Comparison of ENCODE assay signal across 8 cellular contexts in genomic region chr15:69298697-69299441, GRCh38. TPM values are rescaled to one million over a fixed set of nuclear protein-coding genes. Genes with fewer than 3 reads are reported as not detected.
A peak's percentile ranks its signal among the peaks of the same experiment; 100 is the strongest.
DNase-seq lines count a peak whose midpoint lies in the region; ATAC-seq and TF ChIP-seq lines count a peak whose summit lies in the region.

TSS of gene PAQR5 (plus strand) at chr15:69298912. CDS start at chr15:69360081, 61,169 bp downstream.

- H3K4me3 ChIP-seq in AG04450 (ENCODE audit: low read depth, low read length) (peak within 1 kb of the TSS; percentile 60), HCT116 (replicated peaks in 1 of 2; ENCODE audit: low read depth in 1 of 2, low read length in 2 of 2) (peak within 1 kb of the TSS; percentile 52 to 72), fibroblast of mammary gland (ENCODE audit: control insufficient read depth, low read depth, low read length) (peak within 1 kb of the TSS; percentile 43), neural progenitor cell (peak within 1 kb of the TSS; percentile 54)

- RAD21 ChIA-PET in HCT116 (lab: Charles Lee; ENCODE audit: low non-redundant PET in 1 of 2, low total read pairs in 2 of 2, uncharacterized antibody in 2 of 2, unreplicated experiment in 2 of 2), result no interaction called here

- H3K27me3 Mint-ChIP-seq in T-helper 17 cell (peaks cover 86% of the 10 kb centered on the region), neural progenitor cell (ENCODE audit: insufficient read depth, low read depth) (peaks cover 39% of the 10 kb centered on the region)

- intact Hi-C loops in HCT116 (cut with micrococcal nuclease), result loop anchor here (5.0 kb wide), 1 partner anchor 93 kb away; no protein-coding TSS in a partner anchor

- H3F3A ChIP-seq in neural progenitor cell (ENCODE audit: low read depth), result peaks cover 4% of the 10 kb centered on the region

- H3K4me2 ChIP-seq in HCT116 (ENCODE audit: low read length) (peak within 1 kb of the TSS; percentile 92), neural progenitor cell (peak within 1 kb of the TSS; percentile 87)

- H3K36me3 ChIP-seq in HCT116 (ENCODE audit: control insufficient read depth in 1 of 2, insufficient read depth in 2 of 2, low read length in 2 of 2) (no peaks in the 10 kb centered on the region), neural progenitor cell (no peaks in the 10 kb centered on the region)

- H3K27ac Mint-ChIP-seq in T-helper 17 cell (no peak within 1 kb of the TSS), neural progenitor cell (no peak within 1 kb of the TSS)

- H3K4me1 ChIP-seq in HCT116 (ENCODE audit: control insufficient read depth in 1 of 2, insufficient read depth in 2 of 2, low read length in 2 of 2), result peaks cover 20 to 40% of the 10 kb centered on the region in 2 experiments; a peak in 3 of 4 replicates
- peaks cover 12% of the 10 kb centered on the region for H3K4me1 ChIP-seq in neural progenitor cell

- peaks cover 5% of the 10 kb centered on the region for H3K36me3 Mint-ChIP-seq in T-helper 17 cell (ENCODE audit: low read depth)
- H3K36me3 Mint-ChIP-seq in neural progenitor cell, result no peaks in the 10 kb centered on the region

- peaks cover 2% of the 10 kb centered on the region for H3K27me3 ChIP-seq in AG04450 (ENCODE audit: control insufficient read depth, insufficient read depth, low read length)
- H3K27me3 ChIP-seq in HCT116 (ENCODE audit: insufficient read depth, low read length), result no peaks in the 10 kb centered on the region
- peaks cover 73% of the 10 kb centered on the region for H3K27me3 ChIP-seq in neural progenitor cell

- H3K27ac ChIP-seq in AG04450 (ENCODE audit: low read depth, low read length) (no peak within 1 kb of the TSS), HCT116 (ENCODE audit: low read depth, low read length) (peak within 1 kb of the TSS; percentile 50; the same call in 1 of the 2 replicates), neural progenitor cell (no peak within 1 kb of the TSS)

- TF ChIP-seq CTCF in AG04450 (IDR thresholded peaks at IDR 0.05; ENCODE audit: low read depth, low read length) (no peak), HCT116 (IDR thresholded peaks at IDR 0.05 in 2 of 3, conservative IDR thresholded peaks at IDR 0.05 in 1 of 3; ENCODE audit: borderline replicate concordance in 1 of 3, insufficient read depth in 1 of 3, low read depth in 2 of 3, low read length in 2 of 3) (no peak), fibroblast of mammary gland (conservative IDR thresholded peaks at IDR 0.05; ENCODE audit: control insufficient read depth, insufficient read depth, low read depth, low read length) (no peak), neural progenitor cell (IDR thresholded peaks at IDR 0.05) (no peak)

- CTCF ChIA-PET in AG04450 (lab: Charles Lee) (no interaction called here), HCT116 (lab: Charles Lee) (interaction anchor here (1.0 kb wide), 1 partner anchor 95 kb away, joined by 3 read pairs; no protein-coding TSS in a partner anchor)

- H3K9ac ChIP-seq in HCT116 (ENCODE audit: low read length) (peak within 1 kb of the TSS; percentile 70), neural progenitor cell (no peak within 1 kb of the TSS)

- ATAC-seq in HCT116, result peak; percentile 95
- peak; percentile 44 for ATAC-seq in T-helper 17 cell
- no peak for ATAC-seq in GM21360 (IDR thresholded peaks at IDR 0.05; ENCODE audit: unreplicated experiment)

- POLR2A ChIA-PET in AG04450 (lab: Yijun Ruan, JAX) (no interaction called here), HCT116 (lab: Charles Lee) (no interaction called here)

- H3K9me3 ChIP-seq in AG04450 (ENCODE audit: control insufficient read depth, insufficient read depth, low read length) (no peaks in the 10 kb centered on the region), HCT116 (ENCODE audit: control insufficient read depth in 1 of 2, insufficient read depth in 1 of 2, low read depth in 1 of 2, low read length in 2 of 2) (no peaks in the 10 kb centered on the region), T-helper 17 cell (ENCODE audit: control insufficient read depth, low read length, poor library complexity, severe bottlenecking) (no peaks in the 10 kb centered on the region), neural progenitor cell (ENCODE audit: low read depth) (no peaks in the 10 kb centered on the region)

- H3K4me3 Mint-ChIP-seq in T-helper 17 cell, result peak within 1 kb of the TSS; percentile 77
- H3K4me3 Mint-ChIP-seq in neural progenitor cell, result peak within 1 kb of the TSS; percentile 77

- no peak for TF ChIP-seq RAD21 in HCT116 (IDR thresholded peaks at IDR 0.05; ENCODE audit: low read depth)

- H3K9me2 ChIP-seq in HCT116 (ENCODE audit: insufficient read depth), result no peaks in the 10 kb centered on the region

- no peaks in the 10 kb centered on the region for H3K9me3 Mint-ChIP-seq in neural progenitor cell

- no peak for TF ChIP-seq POLR2A in HCT116 (IDR thresholded peaks at IDR 0.05; ENCODE audit: borderline replicate concordance, extremely low read depth, insufficient read depth, insufficient read length)

- DNase-seq in AG04450 (ENCODE audit: low read depth, low spot score) (no peak), HCT116 (ENCODE audit: low read depth, low spot score) (no peak), T-helper 17 cell (no peak), fibroblast of mammary gland (ENCODE audit: low read depth) (no peak), neural progenitor cell (ENCODE audit: low spot score) (peak; percentile 59), HCEC 1CT (no peak)
- DNase-seq in NK-92 treated with Interleukin-12 subunit alpha and Interleukin-12 subunit beta, amount 100 ng/mL, for 24 hours (lab: John Stamatoyannopoulos, UW), result no peak

- H4K20me1 ChIP-seq in HCT116 (ENCODE audit: insufficient read depth) (no peaks in the 10 kb centered on the region), neural progenitor cell (ENCODE audit: low read depth) (no peaks in the 10 kb centered on the region)

- BruUV-seq in HCT116 (replicated peaks; lab: Mats Ljungman, UMichigan), result no TSS peak

- 0 out of 2 replicates have a peak, but pooled peaks cover 5% of the 10 kb centered on the region for H3K79me2 ChIP-seq in HCT116 (ENCODE audit: insufficient read depth, low read length)
- H3K79me2 ChIP-seq in neural progenitor cell (ENCODE audit: low read depth), result no peaks in the 10 kb centered on the region

- H2AFZ ChIP-seq in HCT116 (ENCODE audit: low read depth, low read length, poor library complexity, severe bottlenecking) (peak within 1 kb of the TSS; percentile 96), neural progenitor cell (replicated peaks) (peak within 1 kb of the TSS; percentile 96)

- H3K4me1 Mint-ChIP-seq in T-helper 17 cell (peaks cover 9% of the 10 kb centered on the region), neural progenitor cell (peaks cover 6% of the 10 kb centered on the region)

TF ChIP-seq in HCT116, 20 proteins besides CTCF, POLR2A, EP300 and RAD21:
- TF ChIP-seq POLR2AphosphoS5 (IDR thresholded peaks at IDR 0.05; ENCODE audit: low read depth, low read length) (peak; percentile 59; the same call in 1 of the 2 replicates), CBX3 (IDR thresholded peaks at IDR 0.05; ENCODE audit: low read depth) (no peak), ZFX (IDR thresholded peaks at IDR 0.05) (0 out of 2 replicates have a peak, but pooled peaks have one; percentile 26), ZBTB33 (IDR thresholded peaks at IDR 0.05; ENCODE audit: extremely low read depth, insufficient replicate concordance, low read length) (no peak), ELF1 (IDR thresholded peaks at IDR 0.05; ENCODE audit: borderline replicate concordance, low read depth) (no peak), EZH2 (IDR thresholded peaks at IDR 0.05) (no peak), MAX (IDR thresholded peaks at IDR 0.05) (peak; percentile 63; the same call in 1 of the 2 replicates), CEBPB (IDR thresholded peaks at IDR 0.05; ENCODE audit: low read depth) (no peak)
TF ChIP-seq in HCT116: peak in this region for 3.

RNA-seq across cellular contexts. Expression of gene PAQR5, which starts in this region (rescaled TPM):
- 7.9 and 9.7 TPM in 2 replicates for polyA plus RNA-seq in AG04450 (2011; rRNA removed)
- 17.8 and 18.3 TPM in 2 replicates for polyA minus RNA-seq in AG04450 (2011; rRNA and poly(A)+ RNA removed)
- total RNA-seq in HCT116 (2021; ENCODE audit: unreplicated experiment), result 34.0 TPM
- polyA plus RNA-seq in HCT116 (2012), result 30.6 and 30.9 TPM in 2 replicates
- total RNA-seq in T-helper 17 cell, result not detected
- 1.1 and 1.4 TPM in 2 replicates for total RNA-seq in neural progenitor cell (ENCODE audit: low replicate concordance)

Comparison
In these comparisons a context has a peak if more than half of its experiments do, and no peak if none do; other contexts are left out.
1. RNA of gene PAQR5 (total RNA-seq): 34.0 TPM in HCT116 (single experiment); 1.1 to 1.4 TPM in neural progenitor cell and not detected in T-helper 17 cell; every median in the first group is over 10 times any median in the second.
2. Peak in ATAC-seq in T-helper 17 cell; RNA of the gene not detected or under 1 TPM.
3. Peak in every context shown above with its lines, with median percentiles within 50 percentile points of each other: H3K4me3 ChIP-seq.